3 cellular contexts compared by ENCODE assay signal in genomic region chr7:85133560-85133959, GRCh38.
TF ChIP-seq lines count a peak whose summit lies in the region.

No MANE protein-coding gene starts in this region.

TF ChIP-seq in SK-N-SH treated with all-trans-retinoic acid at 6 μM for 48 hours, 23 proteins besides CTCF, POLR2A, EP300 and RAD21 (continued from another document and continues in another):
- 0 out of 2 replicates have a peak, but pooled peaks have one; percentile 37 for TF ChIP-seq CREB5 (CRISPR knock-in tag; IDR thresholded peaks at IDR 0.05; ENCODE audit: low read depth)
- TF ChIP-seq ISL1 (CRISPR knock-in tag; IDR thresholded peaks at IDR 0.05), result peak; percentile 97
- TF ChIP-seq ZC3H10 (CRISPR knock-in tag; IDR thresholded peaks at IDR 0.05), result no peak
- TF ChIP-seq PPARA (CRISPR knock-in tag; IDR thresholded peaks at IDR 0.05; ENCODE audit: borderline replicate concordance), result no peak
- TF ChIP-seq TCF4 (CRISPR knock-in tag; IDR thresholded peaks at IDR 0.05; ENCODE audit: borderline replicate concordance), result peak; percentile 73; the same call in 1 of the 2 replicates
- no peak for TF ChIP-seq ZNF70 (CRISPR knock-in tag; IDR thresholded peaks at IDR 0.05)
- TF ChIP-seq CSDC2 (CRISPR knock-in tag; IDR thresholded peaks at IDR 0.05), result no peak
- no peak for TF ChIP-seq ZNF8 (CRISPR knock-in tag; IDR thresholded peaks at IDR 0.05)
- no peak; the same call in 1 of the 2 replicates for TF ChIP-seq ZFP3 (CRISPR knock-in tag; IDR thresholded peaks at IDR 0.05)
- TF ChIP-seq ZNF565 (CRISPR knock-in tag; conservative IDR thresholded peaks at IDR 0.05; ENCODE audit: low read depth), result 0 out of 2 replicates have a peak, but pooled peaks have one; percentile 20
- TF ChIP-seq GLIS3 (CRISPR knock-in tag; IDR thresholded peaks at IDR 0.05), result no peak
- TF ChIP-seq POU6F1 (CRISPR knock-in tag; IDR thresholded peaks at IDR 0.05; ENCODE audit: borderline replicate concordance, low read depth), result no peak
- TF ChIP-seq TSHZ2 (CRISPR knock-in tag; IDR thresholded peaks at IDR 0.05), result no peak
- no peak for TF ChIP-seq BACH2 (CRISPR knock-in tag; IDR thresholded peaks at IDR 0.05; ENCODE audit: borderline replicate concordance)

TF ChIP-seq in SK-N-SH, 30 proteins besides CTCF, POLR2A, EP300 and RAD21 (continued from another document):
- no peak for TF ChIP-seq POLR2AphosphoS5 (IDR thresholded peaks at IDR 0.05; ENCODE audit: low read depth, low read length)
- no peak for TF ChIP-seq RCOR1 (IDR thresholded peaks at IDR 0.05; ENCODE audit: low read length)
- no peak for TF ChIP-seq SMC3 (IDR thresholded peaks at IDR 0.05; ENCODE audit: low read depth, low read length)
- TF ChIP-seq SIN3A (IDR thresholded peaks at IDR 0.05; ENCODE audit: borderline replicate concordance, low read depth, low read length), result no peak
- TF ChIP-seq NFIC (IDR thresholded peaks at IDR 0.05; ENCODE audit: borderline replicate concordance), result no peak
- TF ChIP-seq MAX (IDR thresholded peaks at IDR 0.05; ENCODE audit: low read depth), result no peak
- TF ChIP-seq IRF3 (IDR thresholded peaks at IDR 0.05; ENCODE audit: low read depth, low read length), result no peak
- TF ChIP-seq GATA2 (CRISPR knock-in tag; IDR thresholded peaks at IDR 0.05), result no peak
- no peak for TF ChIP-seq ZBTB33 (IDR thresholded peaks at IDR 0.05; ENCODE audit: borderline replicate concordance, low read depth)
- TF ChIP-seq CHD2 (IDR thresholded peaks at IDR 0.05; ENCODE audit: low read length, partially characterized antibody), result no peak
- TF ChIP-seq NRF1 (IDR thresholded peaks at IDR 0.05; ENCODE audit: low read depth, low read length), result no peak
- TF ChIP-seq USF2 (IDR thresholded peaks at IDR 0.05; ENCODE audit: borderline replicate concordance, low read depth, low read length), result no peak
- no peak for TF ChIP-seq FOSL2 (IDR thresholded peaks at IDR 0.05; ENCODE audit: borderline replicate concordance, low read depth)
- no peak for TF ChIP-seq REST (IDR thresholded peaks at IDR 0.05; ENCODE audit: low read depth, low read length)

TF ChIP-seq in liver, 16 proteins besides CTCF, POLR2A, EP300 and RAD21:
- TF ChIP-seq MAX (IDR thresholded peaks at IDR 0.05), result no peak
- peak; percentile 13 for TF ChIP-seq YY1 (IDR thresholded peaks at IDR 0.05)
- TF ChIP-seq TAF1 (conservative IDR thresholded peaks at IDR 0.05), result no peak
- no peak for TF ChIP-seq NR2F2 (IDR thresholded peaks at IDR 0.05)
TF ChIP-seq in liver: peak in this region for 1.
